ENCODE assay signal across 1 cellular context in the genomic region with DNA sequence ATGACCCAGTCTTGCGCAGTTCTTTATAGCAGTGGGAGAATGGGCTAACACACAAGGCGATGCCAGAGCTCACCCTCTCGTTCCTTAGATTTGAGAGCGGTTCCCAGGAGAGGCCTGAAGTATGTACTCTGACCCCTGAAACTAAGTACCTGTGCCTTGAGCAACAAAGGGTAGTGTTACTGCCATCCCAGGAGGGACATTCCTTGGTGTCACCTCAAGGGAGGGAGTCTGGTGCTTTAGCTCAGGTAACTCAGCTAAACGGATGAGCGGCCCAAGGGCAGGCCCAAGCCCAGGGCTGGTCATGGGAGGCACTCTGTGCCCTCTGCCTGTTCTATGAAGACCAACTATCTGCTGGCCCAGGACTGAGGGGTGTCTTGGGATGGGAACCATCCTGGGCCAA.
TF ChIP-seq lines count a peak whose summit lies in the region.

No MANE protein-coding gene starts in this region.

TF ChIP-seq in GM23338, 12 proteins besides CTCF, POLR2A, EP300 and RAD21:
- TF ChIP-seq ZNF331 (CRISPR knock-in tag; IDR thresholded peaks at IDR 0.05; ENCODE audit: low read depth) (no peak), STAT1 (IDR thresholded peaks at IDR 0.05; ENCODE audit: unreplicated experiment) (no peak), EZH2phosphoT487 (IDR thresholded peaks at IDR 0.05; ENCODE audit: unreplicated experiment) (no peak), EZH2 (IDR thresholded peaks at IDR 0.05; ENCODE audit: low read depth, unreplicated experiment) (no peak), NANOG (IDR thresholded peaks at IDR 0.05; ENCODE audit: borderline replicate concordance) (no peak), JUNB (IDR thresholded peaks at IDR 0.05; ENCODE audit: unreplicated experiment) (no peak), ZNF114 (CRISPR knock-in tag; IDR thresholded peaks at IDR 0.05) (no peak), CREB1 (CRISPR knock-in tag; IDR thresholded peaks at IDR 0.05; ENCODE audit: low read depth) (no peak), POLR2AphosphoS5 (IDR thresholded peaks at IDR 0.05; ENCODE audit: low read depth) (no peak)
- TF ChIP-seq, protein P1, sequence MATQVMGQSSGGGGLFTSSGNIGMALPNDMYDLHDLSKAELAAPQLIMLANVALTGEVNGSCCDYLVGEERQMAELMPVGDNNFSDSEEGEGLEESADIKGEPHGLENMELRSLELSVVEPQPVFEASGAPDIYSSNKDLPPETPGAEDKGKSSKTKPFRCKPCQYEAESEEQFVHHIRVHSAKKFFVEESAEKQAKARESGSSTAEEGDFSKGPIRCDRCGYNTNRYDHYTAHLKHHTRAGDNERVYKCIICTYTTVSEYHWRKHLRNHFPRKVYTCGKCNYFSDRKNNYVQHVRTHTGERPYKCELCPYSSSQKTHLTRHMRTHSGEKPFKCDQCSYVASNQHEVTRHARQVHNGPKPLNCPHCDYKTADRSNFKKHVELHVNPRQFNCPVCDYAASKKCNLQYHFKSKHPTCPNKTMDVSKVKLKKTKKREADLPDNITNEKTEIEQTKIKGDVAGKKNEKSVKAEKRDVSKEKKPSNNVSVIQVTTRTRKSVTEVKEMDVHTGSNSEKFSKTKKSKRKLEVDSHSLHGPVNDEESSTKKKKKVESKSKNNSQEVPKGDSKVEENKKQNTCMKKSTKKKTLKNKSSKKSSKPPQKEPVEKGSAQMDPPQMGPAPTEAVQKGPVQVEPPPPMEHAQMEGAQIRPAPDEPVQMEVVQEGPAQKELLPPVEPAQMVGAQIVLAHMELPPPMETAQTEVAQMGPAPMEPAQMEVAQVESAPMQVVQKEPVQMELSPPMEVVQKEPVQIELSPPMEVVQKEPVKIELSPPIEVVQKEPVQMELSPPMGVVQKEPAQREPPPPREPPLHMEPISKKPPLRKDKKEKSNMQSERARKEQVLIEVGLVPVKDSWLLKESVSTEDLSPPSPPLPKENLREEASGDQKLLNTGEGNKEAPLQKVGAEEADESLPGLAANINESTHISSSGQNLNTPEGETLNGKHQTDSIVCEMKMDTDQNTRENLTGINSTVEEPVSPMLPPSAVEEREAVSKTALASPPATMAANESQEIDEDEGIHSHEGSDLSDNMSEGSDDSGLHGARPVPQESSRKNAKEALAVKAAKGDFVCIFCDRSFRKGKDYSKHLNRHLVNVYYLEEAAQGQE (IDR thresholded peaks at IDR 0.05; ENCODE audit: unreplicated experiment) = no peak
- TF ChIP-seq, protein P2, sequence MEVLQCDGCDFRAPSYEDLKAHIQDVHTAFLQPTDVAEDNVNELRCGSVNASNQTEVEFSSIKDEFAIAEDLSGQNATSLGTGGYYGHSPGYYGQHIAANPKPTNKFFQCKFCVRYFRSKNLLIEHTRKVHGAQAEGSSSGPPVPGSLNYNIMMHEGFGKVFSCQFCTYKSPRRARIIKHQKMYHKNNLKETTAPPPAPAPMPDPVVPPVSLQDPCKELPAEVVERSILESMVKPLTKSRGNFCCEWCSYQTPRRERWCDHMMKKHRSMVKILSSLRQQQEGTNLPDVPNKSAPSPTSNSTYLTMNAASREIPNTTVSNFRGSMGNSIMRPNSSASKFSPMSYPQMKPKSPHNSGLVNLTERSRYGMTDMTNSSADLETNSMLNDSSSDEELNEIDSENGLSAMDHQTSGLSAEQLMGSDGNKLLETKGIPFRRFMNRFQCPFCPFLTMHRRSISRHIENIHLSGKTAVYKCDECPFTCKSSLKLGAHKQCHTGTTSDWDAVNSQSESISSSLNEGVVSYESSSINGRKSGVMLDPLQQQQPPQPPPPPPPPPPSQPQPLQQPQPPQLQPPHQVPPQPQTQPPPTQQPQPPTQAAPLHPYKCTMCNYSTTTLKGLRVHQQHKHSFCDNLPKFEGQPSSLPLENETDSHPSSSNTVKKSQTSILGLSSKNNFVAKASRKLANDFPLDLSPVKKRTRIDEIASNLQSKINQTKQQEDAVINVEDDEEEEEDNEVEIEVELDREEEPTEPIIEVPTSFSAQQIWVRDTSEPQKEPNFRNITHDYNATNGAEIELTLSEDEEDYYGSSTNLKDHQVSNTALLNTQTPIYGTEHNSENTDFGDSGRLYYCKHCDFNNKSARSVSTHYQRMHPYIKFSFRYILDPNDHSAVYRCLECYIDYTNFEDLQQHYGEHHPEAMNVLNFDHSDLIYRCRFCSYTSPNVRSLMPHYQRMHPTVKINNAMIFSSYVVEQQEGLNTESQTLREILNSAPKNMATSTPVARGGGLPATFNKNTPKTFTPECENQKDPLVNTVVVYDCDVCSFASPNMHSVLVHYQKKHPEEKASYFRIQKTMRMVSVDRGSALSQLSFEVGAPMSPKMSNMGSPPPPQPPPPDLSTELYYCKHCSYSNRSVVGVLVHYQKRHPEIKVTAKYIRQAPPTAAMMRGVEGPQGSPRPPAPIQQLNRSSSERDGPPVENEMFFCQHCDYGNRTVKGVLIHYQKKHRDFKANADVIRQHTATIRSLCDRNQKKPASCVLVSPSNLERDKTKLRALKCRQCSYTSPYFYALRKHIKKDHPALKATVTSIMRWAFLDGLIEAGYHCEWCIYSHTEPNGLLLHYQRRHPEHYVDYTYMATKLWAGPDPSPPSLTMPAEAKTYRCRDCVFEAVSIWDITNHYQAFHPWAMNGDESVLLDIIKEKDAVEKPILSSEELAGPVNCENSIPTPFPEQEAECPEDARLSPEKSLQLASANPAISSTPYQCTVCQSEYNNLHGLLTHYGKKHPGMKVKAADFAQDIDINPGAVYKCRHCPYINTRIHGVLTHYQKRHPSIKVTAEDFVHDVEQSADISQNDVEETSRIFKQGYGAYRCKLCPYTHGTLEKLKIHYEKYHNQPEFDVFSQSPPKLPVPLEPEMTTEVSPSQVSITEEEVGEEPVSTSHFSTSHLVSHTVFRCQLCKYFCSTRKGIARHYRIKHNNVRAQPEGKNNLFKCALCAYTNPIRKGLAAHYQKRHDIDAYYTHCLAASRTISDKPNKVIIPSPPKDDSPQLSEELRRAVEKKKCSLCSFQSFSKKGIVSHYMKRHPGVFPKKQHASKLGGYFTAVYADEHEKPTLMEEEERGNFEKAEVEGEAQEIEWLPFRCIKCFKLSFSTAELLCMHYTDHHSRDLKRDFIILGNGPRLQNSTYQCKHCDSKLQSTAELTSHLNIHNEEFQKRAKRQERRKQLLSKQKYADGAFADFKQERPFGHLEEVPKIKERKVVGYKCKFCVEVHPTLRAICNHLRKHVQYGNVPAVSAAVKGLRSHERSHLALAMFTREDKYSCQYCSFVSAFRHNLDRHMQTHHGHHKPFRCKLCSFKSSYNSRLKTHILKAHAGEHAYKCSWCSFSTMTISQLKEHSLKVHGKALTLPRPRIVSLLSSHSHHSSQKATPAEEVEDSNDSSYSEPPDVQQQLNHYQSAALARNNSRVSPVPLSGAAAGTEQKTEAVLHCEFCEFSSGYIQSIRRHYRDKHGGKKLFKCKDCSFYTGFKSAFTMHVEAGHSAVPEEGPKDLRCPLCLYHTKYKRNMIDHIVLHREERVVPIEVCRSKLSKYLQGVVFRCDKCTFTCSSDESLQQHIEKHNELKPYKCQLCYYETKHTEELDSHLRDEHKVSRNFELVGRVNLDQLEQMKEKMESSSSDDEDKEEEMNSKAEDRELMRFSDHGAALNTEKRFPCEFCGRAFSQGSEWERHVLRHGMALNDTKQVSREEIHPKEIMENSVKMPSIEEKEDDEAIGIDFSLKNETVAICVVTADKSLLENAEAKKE (CRISPR knock-in tag; IDR thresholded peaks at IDR 0.05) = no peak
- TF ChIP-seq, protein P3, sequence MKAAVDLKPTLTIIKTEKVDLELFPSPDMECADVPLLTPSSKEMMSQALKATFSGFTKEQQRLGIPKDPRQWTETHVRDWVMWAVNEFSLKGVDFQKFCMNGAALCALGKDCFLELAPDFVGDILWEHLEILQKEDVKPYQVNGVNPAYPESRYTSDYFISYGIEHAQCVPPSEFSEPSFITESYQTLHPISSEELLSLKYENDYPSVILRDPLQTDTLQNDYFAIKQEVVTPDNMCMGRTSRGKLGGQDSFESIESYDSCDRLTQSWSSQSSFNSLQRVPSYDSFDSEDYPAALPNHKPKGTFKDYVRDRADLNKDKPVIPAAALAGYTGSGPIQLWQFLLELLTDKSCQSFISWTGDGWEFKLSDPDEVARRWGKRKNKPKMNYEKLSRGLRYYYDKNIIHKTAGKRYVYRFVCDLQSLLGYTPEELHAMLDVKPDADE (IDR thresholded peaks at IDR 0.05) = no peak
